Comparison of ENCODE assay signal across 9 cellular contexts in genomic region chr2:233079473-233079877, GRCh38. TPM values are rescaled to one million over a fixed set of nuclear protein-coding genes. Genes with fewer than 3 reads are reported as not detected.
DNase-seq lines count a peak whose midpoint lies in the region; ATAC-seq and TF ChIP-seq lines count a peak whose summit lies in the region.
"Had no signal": no experiment of that assay in that cellular context is flagged by ENCODE, and none has a peak within 500 bp of the region (broad histone marks: within the 10 kb centered on the region; RNA-seq: fewer than 3 reads in every experiment).

No MANE protein-coding gene starts in this region.

- no peak for TF ChIP-seq CTCF in CD8-positive, alpha-beta T cell (IDR thresholded peaks at IDR 0.05)
- TF ChIP-seq CTCF in coronary artery (IDR thresholded peaks at IDR 0.05) (no peak), mammary epithelial cell (conservative IDR thresholded peaks at IDR 0.05 in 1 of 2, IDR thresholded peaks at IDR 0.05 in 1 of 2; ENCODE audit: extremely low read depth in 1 of 2, insufficient read depth in 1 of 2, low read depth in 1 of 2, low read length in 2 of 2) (no peak), ovary (IDR thresholded peaks at IDR 0.05) (no peak)

- no peak for TF ChIP-seq EP300 in ovary (IDR thresholded peaks at IDR 0.05)

- no peak overlapping the region for H3K4me3 ChIP-seq in CD8-positive, alpha-beta T cell (ENCODE audit: low read depth, low read length)
- H3K4me3 ChIP-seq in coronary artery, result no peak overlapping the region
- no peak overlapping the region for H3K4me3 ChIP-seq in mammary epithelial cell (replicated peaks in 1 of 3; ENCODE audit: insufficient read depth in 1 of 3, low read depth in 2 of 3, low read length in 3 of 3)
- no peak overlapping the region for H3K4me3 ChIP-seq in ovary

- in situ Hi-C loops in mammary epithelial cell (cut with MboI; ENCODE audit: low sequenced_read_pairs in 2 of 2), result no loop called here

- dilution Hi-C loops in mammary epithelial cell (cut with HindIII; ENCODE audit: low sequenced_read_pairs), result no loop called here

- H2AFZ ChIP-seq in mammary epithelial cell (ENCODE audit: low read depth, low read length), result no peak overlapping the region

- POLR2A ChIA-PET in CD8-positive, alpha-beta T cell (lab: Charles Lee), result interaction anchor here (1.3 to 8.7 kb wide), 4 partner anchors 18 to 191 kb away, joined by 4 to 89 read pairs (median 5); partner anchors contain the start of genes ATG16L1 and INPP5D

- DNase-seq in CD8-positive, alpha-beta T cell, result peak in 4 of 7 experiments; percentile 32 to 70 (median 50)
- DNase-seq in coronary artery (ENCODE audit: low spot score) (peak; percentile 49), NCI-H1092 treated with DMSO at 0.1 percent for 48 hours (lab: John Stamatoyannopoulos, UW) (no peak), mammary epithelial cell (no peak), ovary (no peak)
- DNase-seq: DND-41 had no signal

- peaks cover 64% of the 10 kb centered on the region for H3K4me1 Mint-ChIP-seq in CD8-positive, alpha-beta T cell (ENCODE audit: low read depth)
- H3K4me1 Mint-ChIP-seq in IgD-negative memory B cell, result peaks cover 52 to 69% (median 59%) of the 10 kb centered on the region in 3 donors

- ATAC-seq in CD8-positive, alpha-beta T cell, result peak; percentile 13
- ATAC-seq in GM19468 (IDR thresholded peaks at IDR 0.05; ENCODE audit: extremely low read depth, unreplicated experiment) (peak; percentile 21), SK-N-SH treated with all-trans-retinoic acid at 6 μM for 48 hours (no peak)

- H3K4me2 ChIP-seq in mammary epithelial cell (ENCODE audit: insufficient read depth, low read depth, low read length), result no peak overlapping the region

- peaks cover 40% of the 10 kb centered on the region for H3K36me3 Mint-ChIP-seq in CD8-positive, alpha-beta T cell
- peaks cover 16% of the 10 kb centered on the region for H3K36me3 Mint-ChIP-seq in IgD-negative memory B cell

- CTCF ChIA-PET in CD8-positive, alpha-beta T cell (lab: Charles Lee), result interaction anchor here (1.1 to 6.1 kb wide), 4 partner anchors 19 to 173 kb away, joined by 3 to 38 read pairs (median 11); partner anchors contain the start of genes ATG16L1 and INPP5D
- CTCF ChIA-PET in mammary epithelial cell (lab: Charles Lee; ENCODE audit: low non-redundant PET), result no interaction called here

- no peaks in the 10 kb centered on the region for H3K27me3 Mint-ChIP-seq in CD8-positive, alpha-beta T cell (ENCODE audit: low read depth)
- H3K27me3 Mint-ChIP-seq in IgD-negative memory B cell, result no peaks in the 10 kb centered on the region

- TF ChIP-seq POLR2A in ovary (IDR thresholded peaks at IDR 0.05), result no peak

- H3K4me3 Mint-ChIP-seq in CD8-positive, alpha-beta T cell, result peak overlapping the region; percentile 77
- H3K4me3 Mint-ChIP-seq in IgD-negative memory B cell, result peak overlapping the region; percentile 51 to 89 (median 64)

- intact Hi-C loops in CD8-positive, alpha-beta T cell (cut with DNase I, micrococcal nuclease), result no loop called here
- intact Hi-C loops in mammary epithelial cell (cut with micrococcal nuclease), result no loop called here
- intact Hi-C loops in ovary (cut with DNase I), result no loop called here

- WGBS in mammary epithelial cell (ENCODE audit: low coverage, missing lambda C conversion rate), result 90% methylated on average over 7 of the region's 10 CpGs
- 48 to 51% (median 50%) methylated on average over 10 of the region's 10 CpGs for WGBS in ovary, 3 donors

- no peaks in the 10 kb centered on the region for H3K9me3 ChIP-seq in CD8-positive, alpha-beta T cell (ENCODE audit: low read length)
- H3K9me3 ChIP-seq in mammary epithelial cell (replicated peaks; ENCODE audit: insufficient read depth, low read length) (no peaks in the 10 kb centered on the region), ovary (no peaks in the 10 kb centered on the region)

- no peaks in the 10 kb centered on the region for H4K20me1 ChIP-seq in mammary epithelial cell (ENCODE audit: insufficient read depth, low read length)

- H3K9me3 Mint-ChIP-seq in CD8-positive, alpha-beta T cell, result no peaks in the 10 kb centered on the region
- no peaks in the 10 kb centered on the region for H3K9me3 Mint-ChIP-seq in IgD-negative memory B cell

- no peaks in the 10 kb centered on the region for H3K27me3 ChIP-seq in CD8-positive, alpha-beta T cell (ENCODE audit: insufficient read depth, low read length)
- H3K27me3 ChIP-seq in mammary epithelial cell (ENCODE audit: insufficient read depth, low read length), result peaks cover 3% of the 10 kb centered on the region
- H3K27me3 ChIP-seq in ovary, result no peaks in the 10 kb centered on the region

- peak overlapping the region; percentile 1 for H3K27ac ChIP-seq in CD8-positive, alpha-beta T cell (ENCODE audit: low read depth, low read length)
- H3K27ac ChIP-seq in coronary artery (peak overlapping the region in 1 of 2 donors; percentile 32), mammary epithelial cell (ENCODE audit: insufficient read depth, low read depth, low read length) (no peak overlapping the region), ovary (no peak overlapping the region)

- no TSS peak for BruUV-seq in mammary epithelial cell (replicated peaks; lab: Mats Ljungman, UMichigan)

- no peaks in the 10 kb centered on the region for H3K79me2 ChIP-seq in mammary epithelial cell (ENCODE audit: insufficient read depth, low read length)

- H3K36me3 ChIP-seq in CD8-positive, alpha-beta T cell (ENCODE audit: insufficient read depth, low read length), result peaks cover 17% of the 10 kb centered on the region
- no peaks in the 10 kb centered on the region for H3K36me3 ChIP-seq in mammary epithelial cell (ENCODE audit: insufficient read depth, low read length)
- no peaks in the 10 kb centered on the region for H3K36me3 ChIP-seq in ovary

- peak overlapping the region; percentile 90 for H3K27ac Mint-ChIP-seq in CD8-positive, alpha-beta T cell
- H3K27ac Mint-ChIP-seq in IgD-negative memory B cell, result peak overlapping the region; percentile 92 to 98 (median 93)

- H3K9ac ChIP-seq in mammary epithelial cell (ENCODE audit: insufficient read depth, low read length), result no peak overlapping the region

- H3K4me1 ChIP-seq in CD8-positive, alpha-beta T cell (ENCODE audit: insufficient read depth, low read length), result peaks cover 95% of the 10 kb centered on the region
- H3K4me1 ChIP-seq in mammary epithelial cell (ENCODE audit: insufficient read depth, low read length) (no peaks in the 10 kb centered on the region), ovary (ENCODE audit: insufficient read depth) (no peaks in the 10 kb centered on the region)

TF ChIP-seq in SK-N-SH treated with all-trans-retinoic acid at 6 μM for 48 hours, 23 proteins besides CTCF, POLR2A, EP300 and RAD21 (continues in another document):
- TF ChIP-seq ZNF8 (CRISPR knock-in tag; IDR thresholded peaks at IDR 0.05), result no peak
- no peak for TF ChIP-seq CSRNP3 (CRISPR knock-in tag; IDR thresholded peaks at IDR 0.05)
- TF ChIP-seq ESRRG (CRISPR knock-in tag; IDR thresholded peaks at IDR 0.05), result no peak
- TF ChIP-seq CSDC2 (CRISPR knock-in tag; IDR thresholded peaks at IDR 0.05), result no peak
- TF ChIP-seq BACH2 (CRISPR knock-in tag; IDR thresholded peaks at IDR 0.05; ENCODE audit: borderline replicate concordance), result no peak
- no peak for TF ChIP-seq RARB (CRISPR knock-in tag; IDR thresholded peaks at IDR 0.05)
- no peak for TF ChIP-seq PATZ1 (CRISPR knock-in tag; IDR thresholded peaks at IDR 0.05; ENCODE audit: borderline replicate concordance)
- no peak for TF ChIP-seq ARNTL (CRISPR knock-in tag; IDR thresholded peaks at IDR 0.05; ENCODE audit: borderline replicate concordance, low read depth)
- TF ChIP-seq ZFP3 (CRISPR knock-in tag; IDR thresholded peaks at IDR 0.05), result no peak
- TF ChIP-seq PPARA (CRISPR knock-in tag; IDR thresholded peaks at IDR 0.05; ENCODE audit: borderline replicate concordance), result no peak
- no peak for TF ChIP-seq OSR1 (CRISPR knock-in tag; IDR thresholded peaks at IDR 0.05)
- no peak for TF ChIP-seq ZFP30 (CRISPR knock-in tag; IDR thresholded peaks at IDR 0.05)
- no peak for TF ChIP-seq ZNF565 (CRISPR knock-in tag; conservative IDR thresholded peaks at IDR 0.05; ENCODE audit: low read depth)
- no peak for TF ChIP-seq SNAI2 (CRISPR knock-in tag; IDR thresholded peaks at IDR 0.05)

RNA-seq across cellular contexts. Expression of gene INPP5D, which starts 19.3 kb away (rescaled TPM):
- 100 to 1,000 TPM; 105 to 121 TPM for total RNA-seq in CD8-positive, alpha-beta T cell
- 220 TPM for polyA plus RNA-seq in IgD-negative memory B cell
- 10 to 100 TPM; 57.7 to 80.4 TPM for total RNA-seq in mammary epithelial cell
- polyA plus RNA-seq in mammary epithelial cell, result 27.5 TPM
- 144 TPM for polyA minus RNA-seq in mammary epithelial cell
- 10 to 100 TPM in 1 of 7 donors, 1 to 10 TPM in 6; 4.1 to 11.4 (median 7.7) TPM for total RNA-seq in ovary
- polyA plus RNA-seq in ovary, result 10 to 100 TPM in 1 of 2 donors, 1 to 10 TPM in 1; 4.3 to 14.4 TPM

RNA-seq across cellular contexts. Expression of gene NEU2, which starts 47.0 kb away (rescaled TPM):
- not detected for total RNA-seq in CD8-positive, alpha-beta T cell
- polyA plus RNA-seq in IgD-negative memory B cell (not detected), mammary epithelial cell (not detected), ovary (not detected)
- total RNA-seq in mammary epithelial cell (not detected), ovary (not detected)
- polyA minus RNA-seq in mammary epithelial cell, result not detected

Comparison
In these comparisons a context has a peak if more than half of its experiments do, and no peak if none do; other contexts are left out.
1. DNase-seq: peak in CD8-positive, alpha-beta T cell (4 of 7) and coronary artery (single experiment); none in NCI-H1092 treated with DMSO at 0.1 percent for 48 hours (single experiment), mammary epithelial cell (single experiment) and ovary (0 of 5).
2. RNA of gene INPP5D, which starts 19.3 kb away (total RNA-seq): 105 to 121 TPM in CD8-positive, alpha-beta T cell and 57.7 to 80.4 TPM in mammary epithelial cell; 4.1 to 11.4 TPM in ovary; every median in the first group is over 4 times any median in the second.